Comparison of ENCODE assay signal across 8 cellular contexts in genomic region chr2:50491541-50492114, GRCh38.
DNase-seq lines count a peak whose midpoint lies in the region; ATAC-seq, FAIRE-seq and TF ChIP-seq lines count a peak whose summit lies in the region.

No MANE protein-coding gene starts in this region.

- in situ Hi-C loops in transverse colon (cut with MboI; ENCODE audit: low pct_ligation_motif_present in 1 of 4, low pct_unique_long_range_greater_than_20kb in 1 of 4, low sequenced_read_pairs in 3 of 4): no loop called here

- WGBS in transverse colon (ENCODE audit: low coverage in 1 of 2), 2 donors: 83 to 100% methylated on average over 1 of the region's 1 CpG

- H3K27ac ChIP-seq in left lung (no peak overlapping the region), transverse colon (no peak overlapping the region)

- H3K27me3 ChIP-seq in left lung: peaks cover 0 to 3% of the 10 kb centered on the region in 2 donors
- H3K27me3 ChIP-seq in transverse colon: no peaks in the 10 kb centered on the region

- H3K4me1 ChIP-seq in left lung: peaks cover 0 to 8% of the 10 kb centered on the region in 2 donors
- peaks cover 0 to 5% (median 4%) of the 10 kb centered on the region in 4 donors for H3K4me1 ChIP-seq in transverse colon

- TF ChIP-seq EP300 in transverse colon (IDR thresholded peaks at IDR 0.05; ENCODE audit: low read depth): no peak

- H3K4me3 ChIP-seq in cardiac fibroblast (replicated peaks in 1 of 2; ENCODE audit: low read depth in 2 of 2, low read length in 2 of 2) (no peak overlapping the region), left lung (no peak overlapping the region), transverse colon (no peak overlapping the region)

- ATAC-seq in HG03159 (IDR thresholded peaks at IDR 0.05; ENCODE audit: unreplicated experiment) (peak; percentile 86), left lung (peak; percentile 97)

- peak; percentile 42 for FAIRE-seq in GM19239 (lab: Jason Lieb, UNC)

- H3K9me3 ChIP-seq in left lung (no peaks in the 10 kb centered on the region), transverse colon (no peaks in the 10 kb centered on the region)

- H3K36me3 ChIP-seq in left lung (no peaks in the 10 kb centered on the region), transverse colon (no peaks in the 10 kb centered on the region)

- intact Hi-C loops in left lung (cut with DNase I): no loop called here
- intact Hi-C loops in transverse colon (cut with DNase I; ENCODE audit: low total_unique reads): no loop called here

- TF ChIP-seq POLR2A in transverse colon (IDR thresholded peaks at IDR 0.05): no peak

- TF ChIP-seq CTCF in cardiac fibroblast (IDR thresholded peaks at IDR 0.05; ENCODE audit: low read depth, low read length) (peak; percentile 64), left lung (IDR thresholded peaks at IDR 0.05) (peak; percentile 29 to 52), transverse colon (IDR thresholded peaks at IDR 0.05) (peak; percentile 20 to 49 (median 47))

- DNase-seq in DMS79 treated with DMSO at 0.1 percent for 48 hours (lab: John Stamatoyannopoulos, UW): peak; percentile 50
- DNase-seq in DMS79 (lab: John Stamatoyannopoulos, UW): no peak
- DNase-seq in GM19239 (ENCODE audit: insufficient read length, low spot score): peak; percentile 9
- DNase-seq in NCI-H460 (ENCODE audit: extremely low read depth, low read depth): peak; percentile 28
- peak; percentile 53 to 62 for DNase-seq in cardiac fibroblast (ENCODE audit: low read depth in 2 of 2)
- DNase-seq in left lung: no peak
- DNase-seq in transverse colon: peak; percentile 10

Comparison
In these comparisons a context has a peak if more than half of its experiments do, and no peak if none do; other contexts are left out.
1. DNase-seq: peak in DMS79 treated with DMSO at 0.1 percent for 48 hours (single experiment), GM19239 (single experiment), NCI-H460 (single experiment), cardiac fibroblast (2 of 2) and transverse colon (single experiment); none in DMS79 (single experiment) and left lung (0 of 2).
2. Peak in every context shown above with its lines, with median percentiles within 50 percentile points of each other: CTCF ChIP-seq.